25 cellular contexts compared by ENCODE assay signal in the genomic region with DNA sequence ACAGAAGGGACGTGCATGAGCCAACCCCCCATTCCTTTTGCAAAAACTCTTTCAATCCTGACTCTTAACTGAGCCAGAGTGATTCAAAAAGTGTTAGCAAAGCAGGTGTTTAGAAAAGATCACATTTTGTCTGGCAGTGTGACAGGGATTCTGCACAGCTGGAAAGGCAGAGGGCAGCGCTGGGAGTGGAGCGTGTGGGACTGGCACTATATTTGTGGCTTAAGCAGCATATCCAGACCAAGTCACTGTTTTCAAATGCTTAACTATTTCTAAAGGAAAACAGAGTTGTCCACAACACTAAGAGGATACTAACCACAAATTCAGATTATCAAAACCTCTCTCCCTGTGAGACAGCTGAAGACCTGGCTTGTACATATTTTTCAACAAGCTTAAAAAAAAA. TPM values are rescaled to one million over a fixed set of nuclear protein-coding genes. Genes with fewer than 3 reads are reported as not detected.
"Had no signal": no experiment of that assay in that cellular context is flagged by ENCODE, and none has a peak within 500 bp of the region (broad histone marks: within the 10 kb centered on the region; RNA-seq: fewer than 3 reads in every experiment).

No MANE protein-coding gene starts in this region.

- H3K4me1 Mint-ChIP-seq: activated CD4-positive, alpha-beta T cell treated with anti-CD3 and anti-CD28 coated beads for 36 hours had no signal

- H3K9me3 ChIP-seq: ascending aorta, body of pancreas, MG63 had no signal

- H3K4me3 Mint-ChIP-seq: activated CD4-positive, alpha-beta T cell treated with anti-CD3 and anti-CD28 coated beads for 36 hours; activated CD8-positive, alpha-beta T cell treated with anti-CD3 and anti-CD28 coated beads for 36 hours had no signal

- H3K9me3 Mint-ChIP-seq: activated CD8-positive, alpha-beta T cell treated with anti-CD3 and anti-CD28 coated beads for 36 hours had no signal

- H3K27me3 ChIP-seq: ascending aorta, body of pancreas, MG63 had no signal

- H3K36me3 ChIP-seq: WERI-Rb-1 had no signal

- H3K4me2 ChIP-seq: KMS-11 had no signal

- H3K27ac ChIP-seq: ascending aorta, body of pancreas, KMS-11, SK-N-MC, WERI-Rb-1 had no signal

- DNase-seq: activated CD4-positive, alpha-beta T cell treated with anti-CD3 and anti-CD28 coated beads for 36 hours; activated CD8-positive, alpha-beta memory T cell treated with anti-CD3 and anti-CD28 coated beads, Interleukin-2, amount 50 U/mL, for 4 hours; activated CD8-positive, alpha-beta T cell treated with anti-CD3 and anti-CD28 coated beads for 36 hours; activated naive CD4-positive, alpha-beta T cell treated with anti-CD3 and anti-CD28 coated beads, Interleukin-2, amount 50 U/mL, for 16 hours; body of pancreas; central memory CD4-positive, alpha-beta T cell; MG63; MV-4-11; NCI-H1092 treated with DMSO at 0.1 percent for 48 hours; NCI-H1417 treated with DMSO at 0.1 percent for 48 hours; NCI-H1694 treated with DMSO at 0.1 percent for 48 hours; NCI-H2029 treated with DMSO at 0.1 percent for 48 hours; NCI-H446 treated with DMSO at 0.1 percent for 48 hours; NCI-H524 treated with DMSO at 0.1 percent for 48 hours; NCI-H774; NK-92 treated with Interleukin-12 subunit alpha and Interleukin-12 subunit beta, amount 100 ng/mL, for 24 hours; OCI-M1; RPMI8226; T-helper 1 cell; WERI-Rb-1 had no signal

- H3K4me1 ChIP-seq: ascending aorta had no signal

- H3K27me3 Mint-ChIP-seq: activated CD4-positive, alpha-beta T cell treated with anti-CD3 and anti-CD28 coated beads for 36 hours; activated CD8-positive, alpha-beta T cell treated with anti-CD3 and anti-CD28 coated beads for 36 hours had no signal

- H3K27ac Mint-ChIP-seq: activated CD4-positive, alpha-beta T cell treated with anti-CD3 and anti-CD28 coated beads for 36 hours; activated CD8-positive, alpha-beta T cell treated with anti-CD3 and anti-CD28 coated beads for 36 hours had no signal

- ATAC-seq: activated CD4-positive, alpha-beta T cell treated with anti-CD3 and anti-CD28 coated beads for 36 hours; activated CD8-positive, alpha-beta T cell treated with anti-CD3 and anti-CD28 coated beads for 36 hours; body of pancreas; Panc1; Right ventricle myocardium inferior had no signal

- H3K4me3 ChIP-seq: ascending aorta, body of pancreas, MG63, SK-N-MC had no signal

- H3K9ac ChIP-seq: KMS-11 had no signal

RNA-seq across cellular contexts. Expression of gene CABYR, which starts 19.0 kb away (rescaled TPM):
- total RNA-seq: ascending aorta, Right ventricle myocardium inferior had no signal
